ENCODE assay signal across 22 cellular contexts in the genomic region with DNA sequence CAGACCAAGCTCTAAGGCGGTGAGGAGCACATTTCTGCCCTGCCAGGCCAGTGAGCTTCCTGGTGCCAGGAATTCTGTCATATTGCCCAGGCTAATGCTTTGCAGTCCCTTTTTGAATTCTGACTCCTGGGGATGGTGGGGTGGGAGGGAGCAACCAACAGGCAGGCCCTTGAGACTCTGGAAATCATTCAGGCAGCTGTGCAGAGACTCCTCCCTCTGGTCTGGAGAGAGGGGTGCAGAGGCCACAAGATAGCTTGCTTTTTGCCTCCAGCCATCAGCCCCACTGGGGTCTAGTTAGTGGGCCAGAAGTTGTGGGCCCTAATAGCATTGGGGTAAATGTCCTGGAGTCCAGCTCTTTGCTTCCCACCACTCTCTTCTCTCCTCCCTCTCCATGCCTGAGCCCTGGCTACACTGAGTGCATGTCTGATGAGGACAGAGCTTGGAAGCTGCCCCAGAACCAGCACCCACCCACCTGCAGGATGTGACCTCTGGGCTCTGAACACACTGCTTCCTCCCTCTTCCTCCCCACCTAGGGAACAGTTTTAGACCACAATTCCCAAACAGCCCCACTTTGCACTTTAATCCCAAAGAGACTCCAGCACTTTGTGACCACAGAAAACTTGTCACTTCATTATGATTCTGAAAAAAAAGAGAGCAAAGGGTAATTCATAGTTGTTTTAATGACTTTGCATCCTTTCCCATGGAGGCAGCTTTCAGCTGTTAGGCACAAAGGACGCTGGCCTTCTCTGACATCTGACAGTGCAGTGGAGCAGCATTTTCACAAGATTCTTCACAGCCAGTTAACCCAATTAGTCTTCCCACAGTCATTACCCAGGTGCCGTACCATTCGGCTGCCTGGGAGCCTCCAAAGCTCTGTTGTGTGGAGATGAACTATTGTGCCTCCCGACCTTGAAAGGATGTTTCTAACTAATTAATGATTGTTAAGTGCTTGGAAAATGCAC.
DNase-seq lines count a peak whose midpoint lies in the region; ATAC-seq and TF ChIP-seq lines count a peak whose summit lies in the region.
"Had no signal": no experiment of that assay in that cellular context is flagged by ENCODE, and none has a peak within 500 bp of the region (broad histone marks: within the 10 kb centered on the region; RNA-seq: fewer than 3 reads in every experiment).

No MANE protein-coding gene starts in this region.

- TF ChIP-seq CTCF in fibroblast of mammary gland (conservative IDR thresholded peaks at IDR 0.05; ENCODE audit: control insufficient read depth, insufficient read depth, low read depth, low read length): no peak
- no peak for TF ChIP-seq CTCF in nephron progenitor cell (IDR thresholded peaks at IDR 0.05)
- TF ChIP-seq CTCF in mammary epithelial cell (conservative IDR thresholded peaks at IDR 0.05 in 1 of 2, IDR thresholded peaks at IDR 0.05 in 1 of 2; ENCODE audit: extremely low read depth in 1 of 2, insufficient read depth in 1 of 2, low read depth in 1 of 2, low read length in 2 of 2): no peak

- H3K4me2 ChIP-seq in mammary epithelial cell (ENCODE audit: insufficient read depth, low read depth, low read length): no peak overlapping the region

- DNase-seq in Right ventricle myocardium inferior (ENCODE audit: missing footprints) (no peak), cardiac septum (ENCODE audit: low spot score) (no peak), fibroblast of mammary gland (ENCODE audit: low read depth) (peak; percentile 25), nephron progenitor cell (no peak), NCI-H446 (lab: John Stamatoyannopoulos, UW) (no peak), mammary epithelial cell (no peak)
- DNase-seq: activated T-cell treated with anti-CD3 and anti-CD28 coated beads, Interleukin-2, amount 50 U/mL, for 72 hours; body of pancreas; C1 segment of cervical spinal cord; DMS153; NCI-H2029; NCI-H510A; stimulated activated CD4-positive, alpha-beta T cell treated with anti-CD3 and anti-CD28 coated beads, Interleukin-15, amount 100 ng/mL, for 24 hours; stimulated activated naive B cell treated with anti-CD40 and anti-IgM and Interleukin-4, amounts not matched to agents 10 μg/mL and 1 μg/mL and 100 μg/mL, for 72 hours; T-helper 2 cell; transverse colon had no signal

- peak overlapping the region; percentile 36 for H3K4me3 Mint-ChIP-seq in nephron progenitor cell
- H3K4me3 Mint-ChIP-seq: activated T-cell treated with anti-CD3 and anti-CD28 coated beads, Interleukin-2, amount 50 U/mL, for 72 hours; memory B cell; natural killer cell treated with Interleukin-12 subunit alpha and Interleukin-12 subunit beta and Interleukin-15 and Interleukin-18, amount 100 ng/mL, for 72 hours; stimulated activated naive B cell treated with anti-CD40 and anti-IgM and Interleukin-4, amounts not matched to agents 10 μg/mL and 1 μg/mL and 100 μg/mL, for 72 hours had no signal

- CTCF ChIA-PET in mammary epithelial cell (lab: Charles Lee; ENCODE audit: low non-redundant PET): no interaction called here

- H3K27me3 Mint-ChIP-seq in nephron progenitor cell (ENCODE audit: low read depth, poor library complexity): peaks cover 3% of the 10 kb centered on the region
- H3K27me3 Mint-ChIP-seq: memory B cell had no signal

- no peak overlapping the region for H3K9ac ChIP-seq in mammary epithelial cell (ENCODE audit: insufficient read depth, low read length)

- H3K27me3 ChIP-seq in mammary epithelial cell (ENCODE audit: insufficient read depth, low read length): no peaks in the 10 kb centered on the region
- H3K27me3 ChIP-seq: body of pancreas, transverse colon had no signal

- H3K27ac Mint-ChIP-seq in nephron progenitor cell: peak overlapping the region; percentile 76
- H3K27ac Mint-ChIP-seq: activated naive CD4-positive, alpha-beta T cell treated with anti-CD3 and anti-CD28 coated beads, Interleukin-2, amount 50 U/mL, for 72 hours; activated T-cell treated with anti-CD3 and anti-CD28 coated beads, Interleukin-2, amount 50 U/mL, for 72 hours; memory B cell; natural killer cell treated with Interleukin-12 subunit alpha and Interleukin-12 subunit beta and Interleukin-15 and Interleukin-18, amount 100 ng/mL, for 72 hours; stimulated activated naive B cell treated with anti-CD40 and anti-IgM and Interleukin-4, amounts not matched to agents 10 μg/mL and 1 μg/mL and 100 μg/mL, for 72 hours had no signal

- no peaks in the 10 kb centered on the region for H3K36me3 Mint-ChIP-seq in nephron progenitor cell (ENCODE audit: low read depth)
- H3K36me3 Mint-ChIP-seq: activated naive CD4-positive, alpha-beta T cell treated with anti-CD3 and anti-CD28 coated beads, Interleukin-2, amount 50 U/mL, for 72 hours; memory B cell; natural killer cell treated with Interleukin-12 subunit alpha and Interleukin-12 subunit beta and Interleukin-15 and Interleukin-18, amount 100 ng/mL, for 72 hours; stimulated activated naive B cell treated with anti-CD40 and anti-IgM and Interleukin-4, amounts not matched to agents 10 μg/mL and 1 μg/mL and 100 μg/mL, for 72 hours had no signal

- 83% methylated on average over 4 of the region's 5 CpGs for WGBS in mammary epithelial cell (ENCODE audit: low coverage, missing lambda C conversion rate)

- H3K4me1 Mint-ChIP-seq in nephron progenitor cell: peaks cover 76% of the 10 kb centered on the region
- H3K4me1 Mint-ChIP-seq: stimulated activated naive B cell treated with anti-CD40 and anti-IgM and Interleukin-4, amounts not matched to agents 10 μg/mL and 1 μg/mL and 100 μg/mL, for 72 hours had no signal

- H2AFZ ChIP-seq in mammary epithelial cell (ENCODE audit: low read depth, low read length): no peak overlapping the region

- intact Hi-C loops in Right ventricle myocardium inferior (cut with DNase I): no loop called here
- intact Hi-C loops in cardiac septum (cut with DNase I): loop anchor here (5.0 kb wide), 1 partner anchor 37 kb away; no protein-coding TSS in a partner anchor
- intact Hi-C loops in mammary epithelial cell (cut with micrococcal nuclease): no loop called here

- peaks cover under 1% of the 10 kb centered on the region for H3K79me2 ChIP-seq in mammary epithelial cell (ENCODE audit: insufficient read depth, low read length)

- ATAC-seq in Right ventricle myocardium inferior: peak; percentile 45
- no peak for ATAC-seq in HG03571 (IDR thresholded peaks at IDR 0.05; ENCODE audit: unreplicated experiment)
- no peak for ATAC-seq in GM21825 (IDR thresholded peaks at IDR 0.05; ENCODE audit: unreplicated experiment)
- ATAC-seq: activated naive CD4-positive, alpha-beta T cell treated with anti-CD3 and anti-CD28 coated beads, Interleukin-2, amount 50 U/mL, for 72 hours; activated T-cell treated with anti-CD3 and anti-CD28 coated beads, Interleukin-2, amount 50 U/mL, for 72 hours; body of pancreas; esophagus mucosa; stimulated activated naive B cell treated with anti-CD40 and anti-IgM and Interleukin-4, amounts not matched to agents 10 μg/mL and 1 μg/mL and 100 μg/mL, for 72 hours had no signal

- H3K4me3 ChIP-seq in fibroblast of mammary gland (ENCODE audit: control insufficient read depth, low read depth, low read length) (no peak overlapping the region), mammary epithelial cell (replicated peaks in 1 of 3; ENCODE audit: insufficient read depth in 1 of 3, low read depth in 2 of 3, low read length in 3 of 3) (no peak overlapping the region)
- H3K4me3 ChIP-seq: body of pancreas, transverse colon had no signal

- dilution Hi-C loops in mammary epithelial cell (cut with HindIII; ENCODE audit: low sequenced_read_pairs): no loop called here

- no peak overlapping the region for H3K27ac ChIP-seq in mammary epithelial cell (ENCODE audit: insufficient read depth, low read depth, low read length)
- H3K27ac ChIP-seq: body of pancreas, transverse colon had no signal

- BruUV-seq in mammary epithelial cell (replicated peaks; lab: Mats Ljungman, UMichigan): no TSS peak

- no peaks in the 10 kb centered on the region for H3K4me1 ChIP-seq in mammary epithelial cell (ENCODE audit: insufficient read depth, low read length)
- H3K4me1 ChIP-seq: body of pancreas, transverse colon had no signal

- H3K9me3 Mint-ChIP-seq in nephron progenitor cell: no peaks in the 10 kb centered on the region
- H3K9me3 Mint-ChIP-seq: activated naive CD4-positive, alpha-beta T cell treated with anti-CD3 and anti-CD28 coated beads, Interleukin-2, amount 50 U/mL, for 72 hours; activated T-cell treated with anti-CD3 and anti-CD28 coated beads, Interleukin-2, amount 50 U/mL, for 72 hours; memory B cell; natural killer cell treated with Interleukin-12 subunit alpha and Interleukin-12 subunit beta and Interleukin-15 and Interleukin-18, amount 100 ng/mL, for 72 hours; stimulated activated naive B cell treated with anti-CD40 and anti-IgM and Interleukin-4, amounts not matched to agents 10 μg/mL and 1 μg/mL and 100 μg/mL, for 72 hours had no signal

- no peaks in the 10 kb centered on the region for H3K36me3 ChIP-seq in mammary epithelial cell (ENCODE audit: insufficient read depth, low read length)
- H3K36me3 ChIP-seq: transverse colon had no signal

- in situ Hi-C loops in mammary epithelial cell (cut with MboI; ENCODE audit: low sequenced_read_pairs in 2 of 2): no loop called here

- H4K20me1 ChIP-seq in mammary epithelial cell (ENCODE audit: insufficient read depth, low read length): no peaks in the 10 kb centered on the region

- H3K9me3 ChIP-seq in mammary epithelial cell (replicated peaks; ENCODE audit: insufficient read depth, low read length): no peaks in the 10 kb centered on the region
- H3K9me3 ChIP-seq: body of pancreas, transverse colon had no signal
